ENCODE assay signal across 8 cellular contexts in genomic region chr1:65420590-65421340, GRCh38. TPM values are rescaled to one million over a fixed set of nuclear protein-coding genes. Genes with fewer than 3 reads are reported as not detected.
DNase-seq lines count a peak whose midpoint lies in the region; ATAC-seq, FAIRE-seq and TF ChIP-seq lines count a peak whose summit lies in the region.

Gene LEPR, plus strand, starts transcription at chr1:65420668. Its CDS starts 144,898 bp downstream, at chr1:65565566.
Gene LEPROT, plus strand, starts transcription at chr1:65420668. Its CDS starts 57 bp downstream, at chr1:65420725.

- intact Hi-C loops in Right ventricle myocardium inferior (cut with DNase I) (loop anchor here (2.0 to 5.0 kb wide), 5 partner anchors 72 to 354 kb away; partner anchors contain the start of gene AK4), transverse colon (cut with DNase I; ENCODE audit: low total_unique reads) (no loop called here)

- peak within 1 kb of the TSS; percentile 95 to 96 for H3K4ac ChIP-seq in mesenchymal stem cell (ENCODE audit: low read depth in 1 of 2, low read length in 2 of 2)

- peak within 1 kb of the TSS in 1 of 2 experiments; percentile 87 for H3K14ac ChIP-seq in mesenchymal stem cell (ENCODE audit: low read length in 2 of 2)

- TF ChIP-seq EP300 in transverse colon (IDR thresholded peaks at IDR 0.05; ENCODE audit: low read depth), result no peak

- H4K8ac ChIP-seq in mesenchymal stem cell (ENCODE audit: low read length), result peak within 1 kb of the TSS; percentile 98

- TF ChIP-seq CTCF in cardiac muscle cell (IDR thresholded peaks at IDR 0.05; ENCODE audit: low read depth, low read length) (no peak), bronchial epithelial cell (IDR thresholded peaks at IDR 0.05; ENCODE audit: insufficient read depth, low read length, severe bottlenecking) (no peak), transverse colon (IDR thresholded peaks at IDR 0.05) (no peak)

- peak within 1 kb of the TSS; percentile 95 for H2AK5ac ChIP-seq in mesenchymal stem cell (ENCODE audit: low read length, severe bottlenecking)

- peak within 1 kb of the TSS; percentile 79 for H2AFZ ChIP-seq in mesenchymal stem cell (ENCODE audit: low read depth, low read length)

- ATAC-seq in Right ventricle myocardium inferior, result no peak
- peak; percentile 46 for ATAC-seq in HG02884 (IDR thresholded peaks at IDR 0.05; ENCODE audit: unreplicated experiment)

- no peak for DNase-seq in cardiac muscle cell (ENCODE audit: low read depth in 1 of 2, low spot score in 1 of 2)
- no peak for DNase-seq in Right ventricle myocardium inferior (ENCODE audit: missing footprints)
- DNase-seq in NCI-H510A treated with DMSO at 0.1 percent for 48 hours (lab: John Stamatoyannopoulos, UW), result peak; percentile 64
- no peak for DNase-seq in bronchial epithelial cell (ENCODE audit: low read depth)
- DNase-seq in mesenchymal stem cell, result peak; percentile 72
- DNase-seq in transverse colon, result no peak
- no peak for DNase-seq in HPDE6-E6E7 (ENCODE audit: extremely low spot score)

- H2BK15ac ChIP-seq in mesenchymal stem cell (ENCODE audit: low read depth, poor library complexity, severe bottlenecking), result peak within 1 kb of the TSS; percentile 54

- peak within 1 kb of the TSS; percentile 95 for H2BK120ac ChIP-seq in mesenchymal stem cell (ENCODE audit: low read depth, low read length)

- no peak for FAIRE-seq in bronchial epithelial cell (lab: Jason Lieb, UNC)

- in situ Hi-C loops in transverse colon (cut with MboI; ENCODE audit: low pct_ligation_motif_present in 1 of 4, low pct_unique_long_range_greater_than_20kb in 1 of 4, low sequenced_read_pairs in 3 of 4), result loop anchor here in 2 of 4 donors (25.0 kb wide), 2 partner anchors 333 to 358 kb away; no protein-coding TSS in a partner anchor

- H3K4me3 ChIP-seq in cardiac muscle cell, result peak within 1 kb of the TSS; percentile 85
- peak within 1 kb of the TSS; percentile 91 for H3K4me3 ChIP-seq in bronchial epithelial cell (ENCODE audit: low read depth, low read length)
- H3K4me3 ChIP-seq in mesenchymal stem cell (ENCODE audit: insufficient read depth in 1 of 2, low read depth in 1 of 2, low read length in 2 of 2), result peak within 1 kb of the TSS; percentile 74 to 92
- H3K4me3 ChIP-seq in transverse colon, result peak within 1 kb of the TSS; percentile 53 to 99 (median 95)

- no peaks in the 10 kb centered on the region for H3K79me1 ChIP-seq in mesenchymal stem cell (replicated peaks; ENCODE audit: low read length, poor library complexity, severe bottlenecking)

- H4K91ac ChIP-seq in mesenchymal stem cell (ENCODE audit: low read length), result peak within 1 kb of the TSS; percentile 87

- TF ChIP-seq POLR2A in transverse colon (IDR thresholded peaks at IDR 0.05), result peak; percentile 85

- H3K23ac ChIP-seq in mesenchymal stem cell (ENCODE audit: low read length in 2 of 2), result peak within 1 kb of the TSS in 1 of 2 experiments; percentile 80

- H3K4me2 ChIP-seq in mesenchymal stem cell (ENCODE audit: low read length, poor library complexity, severe bottlenecking), result peak within 1 kb of the TSS; percentile 55

- under 1% methylated on average over 45 of the region's 60 CpGs for WGBS in mesenchymal stem cell
- WGBS in transverse colon (ENCODE audit: low coverage in 1 of 2), 2 donors, result 0% methylated on average over 7 to 50 of the region's 60 CpGs

- peak within 1 kb of the TSS; percentile 96 for H3K27ac ChIP-seq in cardiac muscle cell
- H3K27ac ChIP-seq in mesenchymal stem cell (ENCODE audit: low read length, poor library complexity, severe bottlenecking), result peak within 1 kb of the TSS; percentile 99
- peak within 1 kb of the TSS; percentile 96 to 100 (median 99) for H3K27ac ChIP-seq in transverse colon

- peak within 1 kb of the TSS in 1 of 2 experiments; percentile 4 for H2BK12ac ChIP-seq in mesenchymal stem cell (ENCODE audit: low read length in 2 of 2)

- H3K4me1 ChIP-seq in cardiac muscle cell (ENCODE audit: low read depth) (peaks cover 19% of the 10 kb centered on the region), mesenchymal stem cell (ENCODE audit: control insufficient read depth, insufficient read depth, low read depth, low read length) (peaks cover 14% of the 10 kb centered on the region), transverse colon (peaks cover 8 to 33% (median 13%) of the 10 kb centered on the region in 4 donors)

- no peaks in the 10 kb centered on the region for H3K27me3 ChIP-seq in cardiac muscle cell
- no peaks in the 10 kb centered on the region for H3K27me3 ChIP-seq in bronchial epithelial cell (ENCODE audit: control insufficient read depth, insufficient read depth, low read length)
- no peaks in the 10 kb centered on the region for H3K27me3 ChIP-seq in mesenchymal stem cell (ENCODE audit: control insufficient read depth in 1 of 2, insufficient read depth in 1 of 2, low read length in 2 of 2)
- no peaks in the 10 kb centered on the region for H3K27me3 ChIP-seq in transverse colon

- peak within 1 kb of the TSS; percentile 99 for H3K9ac ChIP-seq in mesenchymal stem cell (ENCODE audit: low read length)

- no peaks in the 10 kb centered on the region for H3K9me3 ChIP-seq in cardiac muscle cell (ENCODE audit: low read depth)
- H3K9me3 ChIP-seq in mesenchymal stem cell (ENCODE audit: control insufficient read depth, low read length), result no peaks in the 10 kb centered on the region
- H3K9me3 ChIP-seq in transverse colon, result no peaks in the 10 kb centered on the region

- H2BK5ac ChIP-seq in mesenchymal stem cell (ENCODE audit: low read depth, low read length, poor library complexity, severe bottlenecking), result peak within 1 kb of the TSS; percentile 72

- peak within 1 kb of the TSS; percentile 93 to 100 for H3K18ac ChIP-seq in mesenchymal stem cell (ENCODE audit: low read depth in 1 of 2, low read length in 2 of 2)

- H3K36me3 ChIP-seq in cardiac muscle cell (peaks cover 3% of the 10 kb centered on the region), bronchial epithelial cell (ENCODE audit: control insufficient read depth, insufficient read depth, low read length) (no peaks in the 10 kb centered on the region), mesenchymal stem cell (ENCODE audit: control insufficient read depth in 1 of 2, insufficient read depth in 2 of 2, low read depth in 1 of 2, low read length in 2 of 2) (peaks cover 0 to 7% of the 10 kb centered on the region in 2 experiments), transverse colon (peaks cover 0 to 5% (median 1%) of the 10 kb centered on the region in 4 donors)

RNA-seq across cellular contexts. Expression of gene LEPR, which starts in this region (rescaled TPM):
- 4.3 and 10.2 TPM in 2 replicates for total RNA-seq in cardiac muscle cell
- 5.5 and 13.6 TPM in 2 replicates for polyA plus RNA-seq in cardiac muscle cell
- 3.5 TPM for total RNA-seq in Right ventricle myocardium inferior
- 9.5 and 15.5 TPM in 2 replicates for total RNA-seq in bronchial epithelial cell
- 55.1 TPM for polyA plus RNA-seq in mesenchymal stem cell (2013, experiment 1 of 2)
- 58.6 TPM for polyA plus RNA-seq in mesenchymal stem cell (2013, experiment 2 of 2)
- total RNA-seq in transverse colon, result 1 to 10 TPM in 2 of 4 donors, under 1 TPM in 2; 0.37 to 8.4 (median 1.5) TPM

RNA-seq across cellular contexts. Expression of gene LEPROT, which starts in this region (rescaled TPM):
- total RNA-seq in cardiac muscle cell, result 33.7 and 43.3 TPM in 2 replicates
- 57.7 and 70.6 TPM in 2 replicates for polyA plus RNA-seq in cardiac muscle cell
- total RNA-seq in Right ventricle myocardium inferior, result 44.3 TPM
- 27.9 and 37.4 TPM in 2 replicates for total RNA-seq in bronchial epithelial cell
- 121 TPM for polyA plus RNA-seq in mesenchymal stem cell (2013, experiment 1 of 2)
- 125 TPM for polyA plus RNA-seq in mesenchymal stem cell (2013, experiment 2 of 2)
- total RNA-seq in transverse colon, result 10 to 100 TPM; 14.1 to 69.4 (median 36.6) TPM

Comparison
In these comparisons a context has a peak if more than half of its experiments do, and no peak if none do; other contexts are left out.
1. DNase-seq: peak in NCI-H510A treated with DMSO at 0.1 percent for 48 hours (single experiment) and mesenchymal stem cell (single experiment); none in cardiac muscle cell (0 of 2), Right ventricle myocardium inferior (single experiment), bronchial epithelial cell (single experiment), transverse colon (single experiment) and HPDE6-E6E7 (single experiment).
2. Peak in every context shown above with its lines, with median percentiles within 50 percentile points of each other: H3K27ac ChIP-seq and H3K4me3 ChIP-seq.